Comparison of ENCODE assay signal across 6 cellular contexts in genomic region chr19:10643968-10644290, GRCh38. TPM values are rescaled to one million over a fixed set of nuclear protein-coding genes. Genes with fewer than 3 reads are reported as not detected.
DNase-seq lines count a peak whose midpoint lies in the region; ATAC-seq lines count a peak whose summit lies in the region.

No MANE protein-coding gene starts in this region.

- peak overlapping the region; percentile 49 for H3K27ac Mint-ChIP-seq in T-helper 1 cell treated with Interleukin-12 subunit alpha and Interleukin-12 subunit beta and Interleukin-4 antibody, amounts not matched to agents 30 μg/mL and 1 μg/mL, for 36 hours

- H3K9me3 Mint-ChIP-seq in T-helper 1 cell treated with Interleukin-12 subunit alpha and Interleukin-12 subunit beta and Interleukin-4 antibody, amounts not matched to agents 30 μg/mL and 1 μg/mL, for 36 hours, result no peaks in the 10 kb centered on the region

- ATAC-seq in esophagus mucosa (peak; percentile 2), GM21529 (IDR thresholded peaks at IDR 0.05; ENCODE audit: unreplicated experiment) (no peak)

- no peak overlapping the region for H3K4me3 Mint-ChIP-seq in T-helper 1 cell treated with Interleukin-12 subunit alpha and Interleukin-12 subunit beta and Interleukin-4 antibody, amounts not matched to agents 30 μg/mL and 1 μg/mL, for 36 hours

- peaks cover 15% of the 10 kb centered on the region for H3K4me1 Mint-ChIP-seq in T-helper 1 cell treated with Interleukin-12 subunit alpha and Interleukin-12 subunit beta and Interleukin-4 antibody, amounts not matched to agents 30 μg/mL and 1 μg/mL, for 36 hours (ENCODE audit: low read depth)

- H3K27me3 Mint-ChIP-seq in T-helper 1 cell treated with Interleukin-12 subunit alpha and Interleukin-12 subunit beta and Interleukin-4 antibody, amounts not matched to agents 30 μg/mL and 1 μg/mL, for 36 hours (ENCODE audit: low read depth), result no peaks in the 10 kb centered on the region

- DNase-seq in T-helper 1 cell (no peak), GM03348 (ENCODE audit: low spot score) (no peak)

- peaks cover 17% of the 10 kb centered on the region for H3K36me3 Mint-ChIP-seq in T-helper 1 cell treated with Interleukin-12 subunit alpha and Interleukin-12 subunit beta and Interleukin-4 antibody, amounts not matched to agents 30 μg/mL and 1 μg/mL, for 36 hours (ENCODE audit: low read depth)

- H3K27ac ChIP-seq in temporal lobe (ENCODE audit: low read depth, low read length), result peak overlapping the region; percentile 69

RNA-seq across cellular contexts. Expression of gene ILF3, which starts 10.2 kb away (rescaled TPM):
- total RNA-seq in esophagus mucosa, result 160 TPM
- total RNA-seq in temporal lobe, result 148 TPM

RNA-seq across cellular contexts. Expression of gene SLC44A2, which starts 18.6 kb away (rescaled TPM):
- total RNA-seq in esophagus mucosa (109 TPM), temporal lobe (33.4 TPM)

RNA-seq across cellular contexts. Expression of gene AP1M2, which starts 56.8 kb away (rescaled TPM):
- total RNA-seq in esophagus mucosa, result 61.5 TPM
- total RNA-seq in temporal lobe, result not detected

RNA-seq across cellular contexts. Expression of gene QTRT1, which starts 57.3 kb away (rescaled TPM):
- total RNA-seq in esophagus mucosa (30.5 TPM), temporal lobe (31.7 TPM)

Comparison
In these comparisons a context has a peak if more than half of its experiments do, and no peak if none do; other contexts are left out.
1. RNA of gene AP1M2, which starts 56.8 kb away (total RNA-seq): 61.5 TPM in esophagus mucosa (single experiment); not detected in temporal lobe (single experiment); every median in the first group is over 10 times any median in the second.